25 cellular contexts compared by ENCODE assay signal in the genomic region with DNA sequence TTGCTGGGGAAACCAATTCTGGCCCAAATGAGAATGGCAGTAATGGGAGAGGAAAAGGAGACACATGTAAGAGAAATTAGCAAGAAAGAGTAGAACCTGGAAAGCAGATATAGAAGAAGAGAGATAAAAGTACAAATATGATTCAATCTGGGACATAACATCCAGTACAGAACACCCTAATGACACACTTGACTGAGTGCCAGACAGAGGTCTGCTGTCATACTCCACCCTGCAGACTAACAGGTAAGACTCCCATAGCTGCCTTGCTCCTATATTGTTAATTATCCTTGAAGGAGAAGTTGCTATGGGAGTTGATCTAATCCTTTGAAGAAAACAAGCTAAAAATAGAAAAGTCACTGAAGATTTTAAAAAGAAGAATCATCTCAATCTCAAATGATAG. TPM values are rescaled to one million over a fixed set of nuclear protein-coding genes. Genes with fewer than 3 reads are reported as not detected.
"Had no signal": no experiment of that assay in that cellular context is flagged by ENCODE, and none has a peak within 500 bp of the region (broad histone marks: within the 10 kb centered on the region; RNA-seq: fewer than 3 reads in every experiment).

No MANE protein-coding gene starts in this region.

- H3K9me3 ChIP-seq: body of pancreas, lower lobe of right lung, sigmoid colon, transverse colon had no signal

- H3K27me3 ChIP-seq: body of pancreas, sigmoid colon, transverse colon had no signal

- H3K27me3 Mint-ChIP-seq: effector memory CD8-positive, alpha-beta T cell; naive B cell; stimulated activated naive B cell treated with anti-CD40 and anti-IgM and Interleukin-4, amounts not matched to agents 10 μg/mL and 1 μg/mL and 100 μg/mL, for 72 hours had no signal

- DNase-seq: activated CD4-positive, alpha-beta T cell treated with anti-CD3 and anti-CD28 coated beads for 4 hours; activated CD4-positive, alpha-beta T cell treated with anti-CD3 and anti-CD28 coated beads, Interleukin-2, amount 50 U/mL, for 48 hours; activated CD4-positive, CD25-positive, alpha-beta regulatory T cell; activated CD8-positive, alpha-beta memory T cell treated with anti-CD3 and anti-CD28 coated beads, Interleukin-2, amount 50 U/mL, for 48 hours; activated naive CD4-positive, alpha-beta T cell treated with Interleukin-2 at 50 U/mL for 16 hours; activated T-cell treated with anti-CD3 and anti-CD28 coated beads, Interleukin-2, amount 50 U/mL, for 4 hours; anterior cingulate cortex; body of pancreas; central memory CD4-positive, alpha-beta T cell; effector memory CD8-positive, alpha-beta T cell; kidney; lower lobe of right lung; naive B cell; posterior cingulate gyrus; retina; sigmoid colon; stimulated activated CD4-positive, alpha-beta T cell treated with anti-CD3 and anti-CD28 coated beads, Interleukin-15, amount 100 ng/mL, for 24 hours; stimulated activated CD8-positive, alpha-beta memory T cell treated with anti-CD3 and anti-CD28 coated beads, Interleukin-4, amount 100 ng/mL, for 48 hours; stimulated activated naive B cell treated with anti-CD40 and anti-IgM and Interleukin-4, amounts not matched to agents 10 μg/mL and 1 μg/mL and 100 μg/mL, for 72 hours; transverse colon had no signal

- H3K27ac Mint-ChIP-seq: effector memory CD8-positive, alpha-beta T cell; naive B cell; stimulated activated naive B cell treated with anti-CD40 and anti-IgM and Interleukin-4, amounts not matched to agents 10 μg/mL and 1 μg/mL and 100 μg/mL, for 72 hours; T-helper 1 cell treated with Interleukin-12 subunit alpha and Interleukin-12 subunit beta and Interleukin-4 antibody, amounts not matched to agents 30 μg/mL and 1 μg/mL, for 36 hours had no signal

- H3K4me2 ChIP-seq: smooth muscle cell had no signal

- H3K27ac ChIP-seq: body of pancreas, lower lobe of right lung, sigmoid colon, transverse colon had no signal

- ATAC-seq: activated T-cell treated with anti-CD3 and anti-CD28 coated beads, Interleukin-2, amount 50 U/mL, for 4 hours; body of pancreas; effector memory CD8-positive, alpha-beta T cell; left lobe of liver; lower lobe of right lung; stimulated activated naive B cell treated with anti-CD40 and anti-IgM and Interleukin-4, amounts not matched to agents 10 μg/mL and 1 μg/mL and 100 μg/mL, for 72 hours had no signal

- H3K4me3 ChIP-seq: body of pancreas, lower lobe of right lung, sigmoid colon, smooth muscle cell, transverse colon had no signal

- H3K4me1 ChIP-seq: body of pancreas, lower lobe of right lung, sigmoid colon had no signal

- H3K4me3 Mint-ChIP-seq: activated T-cell treated with anti-CD3 and anti-CD28 coated beads, Interleukin-2, amount 50 U/mL, for 4 hours; effector memory CD8-positive, alpha-beta T cell; naive B cell; neural crest cell; stimulated activated naive B cell treated with anti-CD40 and anti-IgM and Interleukin-4, amounts not matched to agents 10 μg/mL and 1 μg/mL and 100 μg/mL, for 72 hours; T-helper 1 cell treated with Interleukin-12 subunit alpha and Interleukin-12 subunit beta and Interleukin-4 antibody, amounts not matched to agents 30 μg/mL and 1 μg/mL, for 36 hours had no signal

- H3K4me1 Mint-ChIP-seq: neural crest cell had no signal

RNA-seq across cellular contexts. Expression of gene PIERCE2, which starts 21.3 kb away (rescaled TPM):
- total RNA-seq: activated CD8-positive, alpha-beta memory T cell treated with anti-CD3 and anti-CD28 coated beads for 36 hours had no signal
- polyA plus RNA-seq: smooth muscle cell had no signal
